16 cellular contexts compared by ENCODE assay signal in the genomic region with DNA sequence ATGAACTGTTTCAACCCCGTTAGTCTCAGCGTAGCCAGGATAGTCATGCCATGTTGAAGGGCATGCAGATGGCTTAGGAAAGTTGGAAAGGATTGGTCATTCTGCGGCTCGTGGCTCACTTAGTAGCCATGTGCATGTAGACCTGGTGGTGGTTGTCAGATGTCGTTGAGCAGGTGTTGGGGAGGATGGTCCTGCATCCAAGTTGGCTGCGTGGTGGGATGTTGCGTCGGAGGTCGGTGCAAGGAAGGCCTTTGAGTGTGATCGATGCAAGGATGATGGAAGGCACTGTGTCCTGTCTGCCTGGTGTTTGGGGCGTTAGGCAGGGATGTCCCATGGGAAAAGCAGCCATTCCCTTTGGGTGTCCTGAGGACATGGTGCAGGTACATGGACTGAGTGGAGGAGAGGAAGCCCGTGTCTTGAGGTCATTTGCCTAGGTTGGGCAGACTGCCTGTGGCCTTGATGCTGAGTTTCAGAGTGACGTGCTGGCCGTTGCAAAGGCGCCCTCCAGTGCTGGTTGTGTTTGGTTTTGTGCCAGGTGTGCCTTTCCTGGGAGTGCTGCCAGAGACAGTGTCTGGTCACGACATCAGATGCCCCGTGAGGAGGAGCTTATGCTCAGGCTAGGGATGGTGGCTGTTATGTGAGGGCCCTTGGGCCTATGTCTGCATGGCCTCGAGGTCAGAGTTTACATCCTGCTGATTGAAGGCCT.
DNase-seq lines count a peak whose midpoint lies in the region; ATAC-seq and TF ChIP-seq lines count a peak whose summit lies in the region.
"Had no signal": no experiment of that assay in that cellular context is flagged by ENCODE, and none has a peak within 500 bp of the region (broad histone marks: within the 10 kb centered on the region; RNA-seq: fewer than 3 reads in every experiment).

No MANE protein-coding gene starts in this region.

- H3K27me3 Mint-ChIP-seq in MCF 10A (ENCODE audit: insufficient read depth, unreplicated experiment) = no peaks in the 10 kb centered on the region
- H3K27me3 Mint-ChIP-seq: activated CD4-positive, alpha-beta T cell treated with anti-CD3 and anti-CD28 coated beads for 36 hours; activated naive CD4-positive, alpha-beta T cell treated with anti-CD3 and anti-CD28 coated beads, Interleukin-2, amount 50 U/mL, for 24 hours had no signal

- DNase-seq in breast epithelium (ENCODE audit: low spot score in 2 of 2) (peak; percentile 7 to 19), MCF 10A (ENCODE audit: unreplicated experiment) (no peak), osteoblast (ENCODE audit: insufficient read length, low spot score, missing footprints) (peak; percentile 55), uterus (peak; percentile 3 to 9), ACHN (no peak), H7 (no peak)
- DNase-seq: activated CD4-positive, alpha-beta T cell treated with anti-CD3 and anti-CD28 coated beads for 36 hours; cortex of kidney; left ventricle myocardium inferior; NCI-H187; NCI-H2227 treated with DMSO at 0.1 percent for 48 hours; SK-N-SH had no signal

- H3K9me3 ChIP-seq in breast epithelium = peaks cover 100% of the 10 kb centered on the region in 2 donors
- H3K9me3 ChIP-seq in duodenal mucosa (ENCODE audit: control insufficient read depth in 1 of 2, low read length in 2 of 2) = peaks cover 99 to 100% of the 10 kb centered on the region in 2 donors
- peaks cover 95% of the 10 kb centered on the region for H3K9me3 ChIP-seq in osteoblast (ENCODE audit: low read depth, low read length)
- H3K9me3 ChIP-seq in uterus = peaks cover 0 to 97% of the 10 kb centered on the region in 2 donors
- H3K9me3 ChIP-seq: SK-N-SH had no signal

- no TSS peak for BruUV-seq in MCF 10A (replicated peaks; lab: Mats Ljungman, UMichigan)

- no peak overlapping the region for H3K4me3 Mint-ChIP-seq in MCF 10A (ENCODE audit: unreplicated experiment)
- H3K4me3 Mint-ChIP-seq: activated CD4-positive, alpha-beta T cell treated with anti-CD3 and anti-CD28 coated beads for 36 hours; activated naive CD4-positive, alpha-beta T cell treated with anti-CD3 and anti-CD28 coated beads, Interleukin-2, amount 50 U/mL, for 24 hours had no signal

- H3K27ac ChIP-seq in breast epithelium = no peak overlapping the region
- no peak overlapping the region for H3K27ac ChIP-seq in duodenal mucosa (ENCODE audit: low read depth, low read length)
- no peak overlapping the region for H3K27ac ChIP-seq in osteoblast (ENCODE audit: low read depth, low read length)
- no peak overlapping the region for H3K27ac ChIP-seq in uterus
- H3K27ac ChIP-seq: body of pancreas, left ventricle myocardium inferior had no signal

- H3K36me3 Mint-ChIP-seq in MCF 10A (ENCODE audit: insufficient read depth, unreplicated experiment) = peaks cover 95% of the 10 kb centered on the region

- no peak overlapping the region for H2AFZ ChIP-seq in osteoblast (ENCODE audit: low read length)

- in situ Hi-C loops in ACHN (cut with HindIII; ENCODE audit: low pct_ligation_motif_present, low pct_unique_long_range_greater_than_20kb, low sequenced_read_pairs) = no loop called here

- H3K9me3 Mint-ChIP-seq in MCF 10A (ENCODE audit: unreplicated experiment) = peaks cover 64% of the 10 kb centered on the region

- intact Hi-C loops in breast epithelium (cut with DNase I; ENCODE audit: low total_unique reads) (no loop called here), MCF 10A (cut with micrococcal nuclease) (no loop called here), uterus (cut with DNase I; ENCODE audit: low total_unique reads) (no loop called here)

- no peak for ATAC-seq in GM18861 (IDR thresholded peaks at IDR 0.05; ENCODE audit: unreplicated experiment)
- ATAC-seq: activated CD4-positive, alpha-beta T cell treated with anti-CD3 and anti-CD28 coated beads for 36 hours; body of pancreas had no signal

- H3K79me2 ChIP-seq in osteoblast (ENCODE audit: insufficient read depth, low read length) = no peaks in the 10 kb centered on the region

- POLR2A ChIA-PET in MCF 10A (lab: Yijun Ruan, JAX) = no interaction called here

- no peak overlapping the region for H3K9ac ChIP-seq in duodenal mucosa (ENCODE audit: low read depth in 1 of 2, low read length in 2 of 2)
- H3K9ac ChIP-seq: SK-N-SH had no signal

- H3K4me2 ChIP-seq in osteoblast (ENCODE audit: insufficient read depth, low read length) = no peak overlapping the region
- H3K4me2 ChIP-seq: SK-N-SH had no signal

- H4K20me1 ChIP-seq in osteoblast (ENCODE audit: insufficient read depth, low read length) = no peaks in the 10 kb centered on the region

- H3K4me1 ChIP-seq in breast epithelium (no peaks in the 10 kb centered on the region), duodenal mucosa (ENCODE audit: control insufficient read depth in 1 of 2, insufficient read depth in 2 of 2, low read length in 2 of 2) (no peaks in the 10 kb centered on the region), osteoblast (ENCODE audit: insufficient read depth, low read length) (no peaks in the 10 kb centered on the region), uterus (no peaks in the 10 kb centered on the region)
- H3K4me1 ChIP-seq: body of pancreas, left ventricle myocardium inferior had no signal

- TF ChIP-seq POLR2A in breast epithelium (IDR thresholded peaks at IDR 0.05) (no peak), uterus (IDR thresholded peaks at IDR 0.05) (no peak)

- peak overlapping the region in 1 of 3 donors; percentile 19 for H3K4me3 ChIP-seq in breast epithelium
- peak overlapping the region; percentile 39 to 54 for H3K4me3 ChIP-seq in duodenal mucosa (ENCODE audit: low read depth in 1 of 2, low read length in 2 of 2)
- H3K4me3 ChIP-seq in osteoblast (ENCODE audit: insufficient read depth, low read length) = no peak overlapping the region
- no peak overlapping the region for H3K4me3 ChIP-seq in uterus
- no peak overlapping the region for H3K4me3 ChIP-seq in H7 (ENCODE audit: insufficient read depth, low read depth, low read length)
- H3K4me3 ChIP-seq: body of pancreas, left ventricle myocardium inferior had no signal

- CTCF ChIA-PET in MCF 10A (lab: Yijun Ruan, JAX) = no interaction called here

- H3K36me3 ChIP-seq in breast epithelium = peaks cover 60% of the 10 kb centered on the region
- H3K36me3 ChIP-seq in duodenal mucosa (ENCODE audit: control insufficient read depth in 1 of 2, insufficient read depth in 2 of 2, low read length in 2 of 2) = peaks cover 80 to 100% of the 10 kb centered on the region in 2 donors
- H3K36me3 ChIP-seq in osteoblast (ENCODE audit: insufficient read depth, low read length) = peaks cover 82% of the 10 kb centered on the region
- no peaks in the 10 kb centered on the region for H3K36me3 ChIP-seq in uterus
- peaks cover 90% of the 10 kb centered on the region for H3K36me3 ChIP-seq in H7 (replicated peaks; ENCODE audit: control insufficient read depth, insufficient read depth, low read length)

- TF ChIP-seq CTCF in breast epithelium (IDR thresholded peaks at IDR 0.05) (no peak), MCF 10A (IDR thresholded peaks at IDR 0.05; ENCODE audit: unreplicated experiment) (no peak), osteoblast (IDR thresholded peaks at IDR 0.05; ENCODE audit: extremely low read depth, low read depth, low read length) (no peak), uterus (IDR thresholded peaks at IDR 0.05) (no peak)

- no peaks in the 10 kb centered on the region for H3K27me3 ChIP-seq in breast epithelium
- H3K27me3 ChIP-seq in duodenal mucosa (ENCODE audit: control insufficient read depth in 1 of 2, insufficient read depth in 2 of 2, low read length in 2 of 2) = no peaks in the 10 kb centered on the region
- H3K27me3 ChIP-seq in osteoblast (ENCODE audit: insufficient read depth, low read length) = no peaks in the 10 kb centered on the region
- no peaks in the 10 kb centered on the region for H3K27me3 ChIP-seq in uterus
- H3K27me3 ChIP-seq in H7 (ENCODE audit: control insufficient read depth, insufficient read depth, low read length) = no peaks in the 10 kb centered on the region
- H3K27me3 ChIP-seq: body of pancreas had no signal

- H3K27ac Mint-ChIP-seq in MCF 10A (ENCODE audit: low read depth, unreplicated experiment) = no peak overlapping the region
- H3K27ac Mint-ChIP-seq: activated CD4-positive, alpha-beta T cell treated with anti-CD3 and anti-CD28 coated beads for 36 hours; activated naive CD4-positive, alpha-beta T cell treated with anti-CD3 and anti-CD28 coated beads, Interleukin-2, amount 50 U/mL, for 24 hours had no signal

- H3K4me1 Mint-ChIP-seq in MCF 10A (ENCODE audit: insufficient read depth, unreplicated experiment) = no peaks in the 10 kb centered on the region
- H3K4me1 Mint-ChIP-seq: activated CD4-positive, alpha-beta T cell treated with anti-CD3 and anti-CD28 coated beads for 36 hours; activated naive CD4-positive, alpha-beta T cell treated with anti-CD3 and anti-CD28 coated beads, Interleukin-2, amount 50 U/mL, for 24 hours had no signal

Comparison
In these comparisons a context has a peak if more than half of its experiments do, and no peak if none do; other contexts are left out.
1. DNase-seq: peak in breast epithelium (2 of 2), osteoblast (single experiment) and uterus (2 of 2); none in MCF 10A (single experiment), ACHN (single experiment) and H7 (single experiment).
2. H3K4me3 ChIP-seq: peak in duodenal mucosa (2 of 2); none in osteoblast (single experiment), uterus (0 of 2) and H7 (single experiment).